1 cellular context compared by ENCODE assay signal in the genomic region with DNA sequence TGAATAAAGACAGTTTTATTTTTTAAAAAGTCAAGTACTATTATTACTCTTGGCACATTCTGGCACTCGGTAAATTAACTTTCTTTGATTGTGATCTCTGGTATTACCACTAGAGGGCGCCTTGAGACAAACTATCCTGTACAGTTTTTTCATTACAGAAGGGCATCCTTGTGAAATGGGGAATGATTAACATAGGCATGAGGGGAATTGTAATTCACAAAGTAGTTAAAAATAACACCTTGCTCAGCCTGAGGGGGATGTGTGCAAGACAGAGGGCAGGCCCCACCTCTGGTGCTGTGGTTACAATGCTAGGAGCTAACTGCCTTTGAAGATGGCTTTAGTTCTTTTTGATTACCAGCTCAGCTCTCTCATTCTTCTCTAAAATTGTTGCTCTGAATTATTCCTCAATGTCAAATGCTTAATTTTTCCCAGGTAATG.
TF ChIP-seq lines count a peak whose summit lies in the region.

No MANE protein-coding gene starts in this region.

TF ChIP-seq in endothelial cell of umbilical vein, 7 proteins besides CTCF, POLR2A, EP300 and RAD21 (continued from another document):
- TF ChIP-seq JUN (IDR thresholded peaks at IDR 0.05; ENCODE audit: borderline replicate concordance, insufficient read depth, insufficient read length, low read depth): no peak
- TF ChIP-seq GATA2 (IDR thresholded peaks at IDR 0.05; ENCODE audit: insufficient read depth, insufficient read length, low read depth, low read length): no peak
- no peak for TF ChIP-seq POLR2AphosphoS5 (IDR thresholded peaks at IDR 0.05; ENCODE audit: insufficient read depth, low read depth, low read length)
- no peak for TF ChIP-seq FOS (IDR thresholded peaks at IDR 0.05; ENCODE audit: borderline replicate concordance, insufficient read depth, low read length)
